In genomic region chr2:65885266-65885665, GRCh38 we compare ENCODE assay signal across 29 cellular contexts.
"Had no signal": no experiment of that assay in that cellular context is flagged by ENCODE, and none has a peak within 500 bp of the region (broad histone marks: within the 10 kb centered on the region; RNA-seq: fewer than 3 reads in every experiment).

No MANE protein-coding gene starts in this region.

- H3K27me3 ChIP-seq: gastrocnemius medialis, hepatocyte, tibial nerve had no signal

- H3K9me3 ChIP-seq: gastrocnemius medialis had no signal

- H3K27ac ChIP-seq: gastrocnemius medialis, hepatocyte, tibial nerve, WERI-Rb-1 had no signal

- H3K4me3 ChIP-seq: gastrocnemius medialis, hepatocyte, tibial nerve had no signal

- H3K4me2 ChIP-seq: hepatocyte had no signal

- DNase-seq: activated CD4-positive, alpha-beta memory T cell treated with anti-CD3 and anti-CD28 coated beads for 36 hours; activated CD4-positive, alpha-beta T cell treated with anti-CD3 and anti-CD28 coated beads, Interleukin-2, amount 10 ng/mL, durations not matched to agents 24 days and 14 days; activated CD4-positive, CD25-positive, alpha-beta regulatory T cell treated with anti-CD3 and anti-CD28 coated beads, Interleukin-2, amount 50 U/mL, for 72 hours; activated CD8-positive, alpha-beta memory T cell treated with anti-CD3 and anti-CD28 coated beads, Interleukin-2, amount 50 U/mL, for 4 hours; activated gamma-delta T cell; activated naive CD8-positive, alpha-beta T cell treated with anti-CD3 and anti-CD28 coated beads, Interleukin-2, amount 50 U/mL, for 24 hours; activated T-cell treated with anti-CD3 and anti-CD28 coated beads, Interleukin-2, amount 50 U/mL, for 1 hour; amygdala; caudate nucleus; cortex of kidney; effector memory CD8-positive, alpha-beta T cell; erythroblast; gastrocnemius medialis; glutamatergic neuron; immature natural killer cell; kidney; left colon; mammary epithelial cell; naive B cell; occipital lobe; posterior cingulate gyrus; right cardiac atrium; stimulated activated CD4-positive, alpha-beta T cell treated with anti-CD3 and anti-CD28 coated beads, Interleukin-15, amount 100 ng/mL, for 24 hours; stimulated activated CD4-positive, alpha-beta T cell treated with anti-CD3 and anti-CD28 coated beads, Interleukin-2, amount 100 ng/mL, for 24 hours; stimulated activated naive CD4-positive, alpha-beta T cell treated with Interleukin-2 at 50 U/mL for 16 hours; T-helper 9 cell; WERI-Rb-1 had no signal

- H3K79me2 ChIP-seq: hepatocyte had no signal

- H3K36me3 ChIP-seq: gastrocnemius medialis, tibial nerve, WERI-Rb-1 had no signal

- H2AFZ ChIP-seq: hepatocyte had no signal
